In genomic region chr7:37915438-37915837, GRCh38 we compare ENCODE assay signal across 14 cellular contexts. TPM values are rescaled to one million over a fixed set of nuclear protein-coding genes. Genes with fewer than 3 reads are reported as not detected.
DNase-seq lines count a peak whose midpoint lies in the region; ATAC-seq and TF ChIP-seq lines count a peak whose summit lies in the region.
"Had no signal": no experiment of that assay in that cellular context is flagged by ENCODE, and none has a peak within 500 bp of the region (broad histone marks: within the 10 kb centered on the region; RNA-seq: fewer than 3 reads in every experiment).

No MANE protein-coding gene starts in this region.

- H3F3A ChIP-seq in SK-N-SH (replicated peaks; ENCODE audit: insufficient read depth) = no peaks in the 10 kb centered on the region

- peaks cover 45% of the 10 kb centered on the region for H3K27me3 Mint-ChIP-seq in osteocyte (ENCODE audit: unreplicated experiment)

- no peak overlapping the region for H3K27ac Mint-ChIP-seq in osteocyte (ENCODE audit: unreplicated experiment)
- H3K27ac Mint-ChIP-seq: HFFc6, IgD-negative memory B cell had no signal

- H2AFZ ChIP-seq in SK-N-SH (ENCODE audit: low read depth) = no peak overlapping the region

- POLR2A ChIA-PET in SK-N-SH (lab: Yijun Ruan, JAX) = no interaction called here

- H3K27ac ChIP-seq in SK-N-SH (ENCODE audit: low read depth in 2 of 2, low read length in 1 of 2) = no peak overlapping the region
- peak overlapping the region; percentile 71 for H3K27ac ChIP-seq in lower lobe of right lung

- WGBS in SK-N-SH (ENCODE audit: low lambda C conversion rate) = 21% methylated on average over 5 of the region's 5 CpGs

- no peaks in the 10 kb centered on the region for H3K79me2 ChIP-seq in SK-N-SH (ENCODE audit: insufficient read depth)

- no peak for TF ChIP-seq EP300 in SK-N-SH (IDR thresholded peaks at IDR 0.05; ENCODE audit: borderline replicate concordance in 1 of 2, low read depth in 1 of 2, low read length in 1 of 2)

- no peaks in the 10 kb centered on the region for H3K9me3 ChIP-seq in SK-N-SH
- no peaks in the 10 kb centered on the region for H3K9me3 ChIP-seq in lower lobe of right lung

- H3K4me1 ChIP-seq in SK-N-SH (ENCODE audit: control insufficient read depth in 1 of 2, insufficient read depth in 2 of 2, low read depth in 1 of 2, low read length in 1 of 2) (peaks cover 0 to 19% of the 10 kb centered on the region in 2 experiments; a peak in 2 of 4 replicates), lower lobe of right lung (peaks cover 24% of the 10 kb centered on the region)

- ATAC-seq in HG02884 (IDR thresholded peaks at IDR 0.05; ENCODE audit: unreplicated experiment) (peak; percentile 40), lower lobe of right lung (no peak)
- ATAC-seq: left lobe of liver had no signal

- peaks cover 24% of the 10 kb centered on the region for H3K4me1 Mint-ChIP-seq in osteocyte (ENCODE audit: unreplicated experiment)

- no peak overlapping the region; a peak in 1 of 4 replicates for H3K4me3 ChIP-seq in SK-N-SH (ENCODE audit: low read depth in 2 of 2, low read length in 1 of 2)
- H3K4me3 ChIP-seq in lower lobe of right lung = peak overlapping the region; percentile 60

- H3K27me3 ChIP-seq in SK-N-SH (ENCODE audit: insufficient read depth) = peaks cover 39% of the 10 kb centered on the region; the same call in 1 of the 2 replicates
- peaks cover 11% of the 10 kb centered on the region for H3K27me3 ChIP-seq in lower lobe of right lung (ENCODE audit: low read depth)

- CTCF ChIA-PET in SK-N-SH (lab: Yijun Ruan, JAX) = interaction anchor here (1.7 to 16.2 kb wide), 10 partner anchors 11 to 680 kb away, joined by 4 to 280 read pairs (median 22); no protein-coding TSS in a partner anchor

- H3K4me3 Mint-ChIP-seq in osteocyte (ENCODE audit: unreplicated experiment) = no peak overlapping the region
- H3K4me3 Mint-ChIP-seq: HFFc6 had no signal

- no peaks in the 10 kb centered on the region for H3K36me3 Mint-ChIP-seq in osteocyte (ENCODE audit: unreplicated experiment)
- H3K36me3 Mint-ChIP-seq: CD8-positive, alpha-beta memory T cell; IgD-negative memory B cell had no signal

- DNase-seq in AML-193 (lab: John Stamatoyannopoulos, UW) (peak; percentile 37 to 58), SK-N-SH (peak; percentile 49), lower lobe of right lung (no peak), NCI-H187 (lab: John Stamatoyannopoulos, UW) (no peak), osteocyte (ENCODE audit: extremely low spot score, unreplicated experiment) (no peak), NCI-H1436 (lab: John Stamatoyannopoulos, UW) (no peak)
- DNase-seq in activated naive CD4-positive, alpha-beta T cell treated with Interleukin-2 at 50 U/mL for 16 hours = no peak
- DNase-seq: CD8-positive, alpha-beta memory T cell; HFFc6; stimulated activated naive CD4-positive, alpha-beta T cell treated with Interleukin-2 at 50 U/mL for 16 hours had no signal

- intact Hi-C loops in lower lobe of right lung (cut with DNase I) = no loop called here

- TF ChIP-seq CTCF in SK-N-SH (IDR thresholded peaks at IDR 0.05) (no peak), lower lobe of right lung (IDR thresholded peaks at IDR 0.05) (no peak), osteocyte (IDR thresholded peaks at IDR 0.05) (no peak)

- H3K36me3 ChIP-seq in SK-N-SH (replicated peaks in 1 of 2; ENCODE audit: control insufficient read depth in 1 of 2, insufficient read depth in 2 of 2, low read length in 1 of 2) (no peaks in the 10 kb centered on the region), lower lobe of right lung (no peaks in the 10 kb centered on the region)

- no peaks in the 10 kb centered on the region for H3K9me3 Mint-ChIP-seq in osteocyte (ENCODE audit: unreplicated experiment)
- H3K9me3 Mint-ChIP-seq: CD8-positive, alpha-beta memory T cell had no signal

- H4K20me1 ChIP-seq in SK-N-SH (ENCODE audit: insufficient read depth) = no peaks in the 10 kb centered on the region

- no peak for TF ChIP-seq RAD21 in SK-N-SH (IDR thresholded peaks at IDR 0.05; ENCODE audit: low read length)

- H3K4me2 ChIP-seq in SK-N-SH = no peak overlapping the region

- H3K9me2 ChIP-seq in SK-N-SH = no peaks in the 10 kb centered on the region

- no peak overlapping the region for H3K9ac ChIP-seq in SK-N-SH

TF ChIP-seq in SK-N-SH, 30 proteins besides CTCF, POLR2A, EP300 and RAD21:
- TF ChIP-seq CHD2 (IDR thresholded peaks at IDR 0.05; ENCODE audit: low read length, partially characterized antibody) (no peak), FOSL2 (IDR thresholded peaks at IDR 0.05; ENCODE audit: borderline replicate concordance, low read depth) (no peak), RCOR1 (IDR thresholded peaks at IDR 0.05; ENCODE audit: low read length) (peak; percentile 30; the same call in 1 of the 2 replicates), REST (IDR thresholded peaks at IDR 0.05; ENCODE audit: low read depth, low read length) (no peak), ELF1 (IDR thresholded peaks at IDR 0.05) (no peak)

RNA-seq across cellular contexts. Expression of gene SFRP4, which starts 1.2 kb away (rescaled TPM):
- polyA plus RNA-seq in SK-N-SH (2012; rRNA removed) = 0.03 TPM in 1 of 2 replicates, not detected in the other
- polyA plus RNA-seq in SK-N-SH (2012; cell fraction: cytosol; rRNA removed) = 0.04 TPM in 1 of 2 replicates, not detected in the other
- 0.04 and 0.05 TPM in 2 replicates for polyA plus RNA-seq in SK-N-SH (2012; cell fraction: nucleus; rRNA removed)
- total RNA-seq in lower lobe of right lung (4.8 TPM), osteocyte (0.16 TPM in 1 of 2 replicates, not detected in the other)
- total RNA-seq: CD8-positive, alpha-beta memory T cell; HFFc6; smooth muscle cell had no signal
- polyA plus RNA-seq: CD8-positive, alpha-beta memory T cell; IgD-negative memory B cell; smooth muscle cell had no signal

RNA-seq across cellular contexts. Expression of gene EPDR1, which starts 5.0 kb away (rescaled TPM):
- polyA plus RNA-seq in SK-N-SH (2012; rRNA removed) = 7.4 and 10.9 TPM in 2 replicates
- 10.4 and 11.6 TPM in 2 replicates for polyA plus RNA-seq in SK-N-SH (2012; cell fraction: cytosol; rRNA removed)
- polyA plus RNA-seq in SK-N-SH (2012; cell fraction: nucleus; rRNA removed) = 6.5 and 8.3 TPM in 2 replicates
- total RNA-seq in lower lobe of right lung (66.0 TPM), osteocyte (14.6 and 16.6 TPM in 2 replicates)
- total RNA-seq: HFFc6 had no signal

Comparison
In these comparisons a context has a peak if more than half of its experiments do, and no peak if none do; other contexts are left out.
1. DNase-seq: peak in AML-193 (2 of 2) and SK-N-SH (single experiment); none in lower lobe of right lung (single experiment), NCI-H187 (0 of 2), osteocyte (single experiment), NCI-H1436 (single experiment) and activated naive CD4-positive, alpha-beta T cell treated with Interleukin-2 at 50 U/mL for 16 hours (single experiment).